8 cellular contexts compared by ENCODE assay signal in the genomic region with DNA sequence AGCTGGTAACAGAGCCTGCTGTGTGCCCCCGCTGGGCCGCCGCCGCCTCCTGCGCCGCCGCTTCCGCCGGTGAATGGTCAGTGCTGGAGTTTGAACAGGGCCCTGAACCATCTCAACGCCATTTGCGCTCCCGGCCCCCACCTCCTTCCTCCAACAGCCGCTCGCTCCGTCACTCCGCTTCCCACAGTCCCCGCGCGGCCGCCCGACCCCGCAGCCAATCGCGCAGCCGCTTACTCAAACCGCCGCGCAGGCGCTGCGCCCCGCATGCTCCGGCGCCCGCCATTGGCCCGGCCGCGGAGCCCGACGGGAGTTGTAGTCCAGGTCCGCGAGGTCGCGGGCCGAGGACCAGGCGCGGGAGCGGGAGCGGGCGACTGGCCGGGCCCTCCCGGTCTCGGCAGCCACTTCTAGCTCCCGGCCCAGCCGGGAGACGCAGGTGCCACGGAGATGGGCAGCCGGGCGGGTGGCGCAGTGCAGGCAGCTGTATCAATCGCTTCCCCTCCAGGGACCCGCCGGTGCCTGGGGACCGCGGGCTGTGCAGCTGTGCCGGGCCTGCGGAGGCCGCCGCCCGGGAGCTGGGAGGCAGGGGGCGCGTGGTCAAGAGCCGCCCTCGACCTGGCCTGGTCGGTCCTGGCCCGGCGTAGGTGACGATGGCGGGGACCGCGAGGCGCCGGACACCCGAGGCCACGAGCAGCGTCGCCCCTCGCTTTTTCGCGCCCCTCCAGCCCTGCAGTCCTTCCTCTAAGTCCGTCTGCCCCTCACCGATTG. TPM values are rescaled to one million over a fixed set of nuclear protein-coding genes. Genes with fewer than 3 reads are reported as not detected.
DNase-seq lines count a peak whose midpoint lies in the region; ATAC-seq and TF ChIP-seq lines count a peak whose summit lies in the region.

A gene with protein sequence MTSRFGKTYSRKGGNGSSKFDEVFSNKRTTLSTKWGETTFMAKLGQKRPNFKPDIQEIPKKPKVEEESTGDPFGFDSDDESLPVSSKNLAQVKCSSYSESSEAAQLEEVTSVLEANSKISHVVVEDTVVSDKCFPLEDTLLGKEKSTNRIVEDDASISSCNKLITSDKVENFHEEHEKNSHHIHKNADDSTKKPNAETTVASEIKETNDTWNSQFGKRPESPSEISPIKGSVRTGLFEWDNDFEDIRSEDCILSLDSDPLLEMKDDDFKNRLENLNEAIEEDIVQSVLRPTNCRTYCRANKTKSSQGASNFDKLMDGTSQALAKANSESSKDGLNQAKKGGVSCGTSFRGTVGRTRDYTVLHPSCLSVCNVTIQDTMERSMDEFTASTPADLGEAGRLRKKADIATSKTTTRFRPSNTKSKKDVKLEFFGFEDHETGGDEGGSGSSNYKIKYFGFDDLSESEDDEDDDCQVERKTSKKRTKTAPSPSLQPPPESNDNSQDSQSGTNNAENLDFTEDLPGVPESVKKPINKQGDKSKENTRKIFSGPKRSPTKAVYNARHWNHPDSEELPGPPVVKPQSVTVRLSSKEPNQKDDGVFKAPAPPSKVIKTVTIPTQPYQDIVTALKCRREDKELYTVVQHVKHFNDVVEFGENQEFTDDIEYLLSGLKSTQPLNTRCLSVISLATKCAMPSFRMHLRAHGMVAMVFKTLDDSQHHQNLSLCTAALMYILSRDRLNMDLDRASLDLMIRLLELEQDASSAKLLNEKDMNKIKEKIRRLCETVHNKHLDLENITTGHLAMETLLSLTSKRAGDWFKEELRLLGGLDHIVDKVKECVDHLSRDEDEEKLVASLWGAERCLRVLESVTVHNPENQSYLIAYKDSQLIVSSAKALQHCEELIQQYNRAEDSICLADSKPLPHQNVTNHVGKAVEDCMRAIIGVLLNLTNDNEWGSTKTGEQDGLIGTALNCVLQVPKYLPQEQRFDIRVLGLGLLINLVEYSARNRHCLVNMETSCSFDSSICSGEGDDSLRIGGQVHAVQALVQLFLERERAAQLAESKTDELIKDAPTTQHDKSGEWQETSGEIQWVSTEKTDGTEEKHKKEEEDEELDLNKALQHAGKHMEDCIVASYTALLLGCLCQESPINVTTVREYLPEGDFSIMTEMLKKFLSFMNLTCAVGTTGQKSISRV (N-terminal part only) (minus strand): TSS at position 173 of the 765 bp plus-strand sequence. CDS start 3,723 bp downstream, outside the sequence.

- intact Hi-C loops in vagina (cut with DNase I) = no loop called here

- DNase-seq in NCI-H2029 (lab: John Stamatoyannopoulos, UW) (peak; percentile 74), T-helper 9 cell (peak; percentile 95), astrocyte of the cerebellum (ENCODE audit: low read depth) (peak; percentile 78), hepatic stellate cell (ENCODE audit: low spot score) (peak; percentile 99), vagina (ENCODE audit: extremely low spot score in 2 of 2) (peak in 1 of 2 donors; percentile 95)

- H3K27me3 ChIP-seq in rectal smooth muscle tissue (ENCODE audit: control insufficient read depth, insufficient read depth, low read length) (no peaks in the 10 kb centered on the region), vagina (no peaks in the 10 kb centered on the region)

- peak within 1 kb of the TSS; percentile 90 for H3K4me3 ChIP-seq in astrocyte of the cerebellum (ENCODE audit: low read depth, low read length)
- peak within 1 kb of the TSS; percentile 89 for H3K4me3 ChIP-seq in rectal smooth muscle tissue (ENCODE audit: low read length)
- peak within 1 kb of the TSS; percentile 82 to 94 for H3K4me3 ChIP-seq in vagina

- peak in 1 of 2 donors; percentile 50 for TF ChIP-seq POLR2A in vagina (IDR thresholded peaks at IDR 0.05)

- no peaks in the 10 kb centered on the region for H3K9me3 ChIP-seq in vagina

- no peak for TF ChIP-seq CTCF in astrocyte of the cerebellum (IDR thresholded peaks at IDR 0.05; ENCODE audit: low read depth, low read length, missing control alignments)
- no peak for TF ChIP-seq CTCF in vagina (IDR thresholded peaks at IDR 0.05)

- H3K9ac ChIP-seq in rectal smooth muscle tissue (ENCODE audit: low read length) = peak within 1 kb of the TSS; percentile 54

- in situ Hi-C loops in astrocyte of the cerebellum (cut with HindIII; ENCODE audit: low sequenced_read_pairs) = no loop called here

- H3K4me1 ChIP-seq in rectal smooth muscle tissue (ENCODE audit: control insufficient read depth, insufficient read depth, low read length) (peaks cover 21% of the 10 kb centered on the region), vagina (peaks cover 60% of the 10 kb centered on the region)

- H3K36me3 ChIP-seq in rectal smooth muscle tissue (ENCODE audit: control insufficient read depth, insufficient read depth, low read length) (no peaks in the 10 kb centered on the region), vagina (peaks cover 0 to 10% of the 10 kb centered on the region in 2 donors)

- peak; percentile 94 for ATAC-seq in GM18511 (IDR thresholded peaks at IDR 0.05; ENCODE audit: unreplicated experiment)
- ATAC-seq in HG02981 (IDR thresholded peaks at IDR 0.05; ENCODE audit: unreplicated experiment) = peak; percentile 95

- H3K27ac ChIP-seq in rectal smooth muscle tissue (ENCODE audit: low read depth, low read length) = peak within 1 kb of the TSS; percentile 89
- H3K27ac ChIP-seq in vagina = peak within 1 kb of the TSS; percentile 96

RNA-seq across cellular contexts. Expression of the gene that starts here (rescaled TPM):
- total RNA-seq in vagina = 26.5 TPM
